ENCODE assay signal across 8 cellular contexts in genomic region chr1:45303582-45304310, GRCh38. TPM values are rescaled to one million over a fixed set of nuclear protein-coding genes. Genes with fewer than 3 reads are reported as not detected.
DNase-seq lines count a peak whose midpoint lies in the region; ATAC-seq, FAIRE-seq and TF ChIP-seq lines count a peak whose summit lies in the region.

No MANE protein-coding gene starts in this region.

- no peaks in the 10 kb centered on the region for H3K9me3 ChIP-seq in WERI-Rb-1 (ENCODE audit: severe bottlenecking)
- no peaks in the 10 kb centered on the region for H3K9me3 ChIP-seq in smooth muscle cell (replicated peaks; ENCODE audit: low read depth)

- H3K79me2 ChIP-seq in smooth muscle cell (ENCODE audit: low read depth), result no peaks in the 10 kb centered on the region

- WGBS in smooth muscle cell (ENCODE audit: low lambda C conversion rate), result under 1% methylated on average over 16 of the region's 63 CpGs

- H3K4me2 ChIP-seq in smooth muscle cell, result peak overlapping the region; percentile 82

- H3K27me3 ChIP-seq in WERI-Rb-1 (ENCODE audit: insufficient read depth, low read depth, severe bottlenecking) (no peaks in the 10 kb centered on the region), bronchial epithelial cell (ENCODE audit: control insufficient read depth, insufficient read depth, low read length) (no peaks in the 10 kb centered on the region), smooth muscle cell (ENCODE audit: low read depth) (no peaks in the 10 kb centered on the region)

- H3K4me1 ChIP-seq in smooth muscle cell (ENCODE audit: low read depth), result peaks cover 14% of the 10 kb centered on the region

- peaks cover 15% of the 10 kb centered on the region for H3F3A ChIP-seq in smooth muscle cell (ENCODE audit: low read depth)

- no peak for FAIRE-seq in bronchial epithelial cell (lab: Jason Lieb, UNC)

- ATAC-seq in GM18870 (IDR thresholded peaks at IDR 0.05; ENCODE audit: unreplicated experiment) (peak; percentile 61), HG03135 (IDR thresholded peaks at IDR 0.05; ENCODE audit: unreplicated experiment) (peak; percentile 66)

- peak overlapping the region; percentile 47 for H3K9ac ChIP-seq in smooth muscle cell (ENCODE audit: low read depth)

- TF ChIP-seq CTCF in WERI-Rb-1 (IDR thresholded peaks at IDR 0.05; ENCODE audit: low read depth, low read length) (peak; percentile 85), bronchial epithelial cell (IDR thresholded peaks at IDR 0.05; ENCODE audit: insufficient read depth, low read length, severe bottlenecking) (peak; percentile 68), smooth muscle cell (IDR thresholded peaks at IDR 0.05; ENCODE audit: borderline replicate concordance, insufficient read depth, poor library complexity, severe bottlenecking) (peak; percentile 49)

- no peaks in the 10 kb centered on the region for H4K20me1 ChIP-seq in smooth muscle cell (ENCODE audit: low read depth)

- peak overlapping the region; percentile 86 for H3K27ac ChIP-seq in WERI-Rb-1
- peak overlapping the region; percentile 68 for H3K27ac ChIP-seq in smooth muscle cell (ENCODE audit: low read depth)

- peak; percentile 99 for DNase-seq in AG08395 (ENCODE audit: low spot score)
- DNase-seq in NCI-H2196 (lab: John Stamatoyannopoulos, UW; ENCODE audit: unreplicated experiment), result peak; percentile 97
- peak; percentile 98 for DNase-seq in WERI-Rb-1
- peak; percentile 89 for DNase-seq in bronchial epithelial cell (ENCODE audit: low read depth)
- DNase-seq in iPS-NIHi7 (ENCODE audit: extremely low spot score), result peak; percentile 99
- DNase-seq in smooth muscle cell (lab: John Stamatoyannopoulos, UW; ENCODE audit: unreplicated experiment), result peak; percentile 93

- H3K4me3 ChIP-seq in WERI-Rb-1 (ENCODE audit: low read depth, low read length) (peak overlapping the region; percentile 77), bronchial epithelial cell (ENCODE audit: low read depth, low read length) (peak overlapping the region; percentile 75), smooth muscle cell (peak overlapping the region; percentile 70)

- peak overlapping the region; percentile 33 for H2AFZ ChIP-seq in smooth muscle cell (ENCODE audit: low read depth)

- H3K36me3 ChIP-seq in WERI-Rb-1, result no peaks in the 10 kb centered on the region
- no peaks in the 10 kb centered on the region for H3K36me3 ChIP-seq in bronchial epithelial cell (ENCODE audit: control insufficient read depth, insufficient read depth, low read length)
- no peaks in the 10 kb centered on the region for H3K36me3 ChIP-seq in smooth muscle cell (ENCODE audit: low read depth)

RNA-seq across cellular contexts. Expression of gene HPDL, which starts 22.9 kb away (rescaled TPM):
- total RNA-seq in bronchial epithelial cell (under 0.01 and 0.53 TPM in 2 replicates), smooth muscle cell (not detected in 2 replicates)
- polyA plus RNA-seq in smooth muscle cell, result 0.96 and 0.98 TPM in 2 replicates

RNA-seq across cellular contexts. Expression of gene TOE1, which starts 36.2 kb away (rescaled TPM):
- 5.2 and 9.5 TPM in 2 replicates for total RNA-seq in bronchial epithelial cell
- 3.2 and 3.3 TPM in 2 replicates for total RNA-seq in smooth muscle cell
- 2.8 and 3.3 TPM in 2 replicates for polyA plus RNA-seq in smooth muscle cell

RNA-seq across cellular contexts. Expression of gene MUTYH, which starts 36.5 kb away (rescaled TPM):
- total RNA-seq in bronchial epithelial cell, result 20.2 and 20.5 TPM in 2 replicates
- total RNA-seq in smooth muscle cell, result 12.1 and 13.5 TPM in 2 replicates
- polyA plus RNA-seq in smooth muscle cell, result 16.5 and 17.4 TPM in 2 replicates

Comparison
In these comparisons a context has a peak if more than half of its experiments do, and no peak if none do; other contexts are left out.
1. Peak in every context shown above with its lines: DNase-seq, ATAC-seq, H3K4me3 ChIP-seq and H3K27ac ChIP-seq.